28 cellular contexts compared by ENCODE assay signal in the genomic region with DNA sequence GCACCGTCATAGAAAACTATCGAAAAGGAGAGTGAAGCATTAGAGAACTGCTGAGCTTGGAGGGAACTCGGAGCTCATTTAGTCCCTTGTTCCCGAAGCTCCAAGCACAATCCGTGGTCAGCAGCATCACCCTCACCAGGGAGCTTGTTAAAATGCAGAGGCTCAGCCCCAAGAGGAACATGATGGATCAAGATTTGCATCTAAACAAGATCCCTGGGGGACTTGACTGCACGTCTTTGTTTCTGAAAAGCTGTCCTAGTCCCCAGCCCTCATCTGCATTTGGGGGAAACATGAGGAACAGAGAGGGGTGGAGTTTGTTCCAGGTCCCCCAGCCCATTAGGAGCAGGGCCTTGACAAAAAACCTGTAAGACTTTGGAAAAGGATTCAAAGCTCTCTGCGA. TPM values are rescaled to one million over a fixed set of nuclear protein-coding genes. Genes with fewer than 3 reads are reported as not detected.
DNase-seq lines count a peak whose midpoint lies in the region; ATAC-seq lines count a peak whose summit lies in the region.
"Had no signal": no experiment of that assay in that cellular context is flagged by ENCODE, and none has a peak within 500 bp of the region (broad histone marks: within the 10 kb centered on the region; RNA-seq: fewer than 3 reads in every experiment).

No MANE protein-coding gene starts in this region.

- H3K9me3 ChIP-seq in BLaER1 treated with 17β-estradiol and CSF1 and Interleukin-3, amounts not matched to agents 10 nM and 100 nM (replicated peaks in 1 of 11) = peaks cover 4 to 10% (median 7%) of the 10 kb centered on the region in 11 experiments; a peak in 13 of 22 replicates

- no peaks in the 10 kb centered on the region for H3K79me2 ChIP-seq in mesendoderm (ENCODE audit: control insufficient read depth, insufficient read depth, low read length)

- ATAC-seq in GM21381 (IDR thresholded peaks at IDR 0.05; ENCODE audit: unreplicated experiment) (no peak), GM19463 (IDR thresholded peaks at IDR 0.05; ENCODE audit: unreplicated experiment) (no peak), HG03439 (IDR thresholded peaks at IDR 0.05; ENCODE audit: unreplicated experiment) (no peak)
- ATAC-seq: left ventricle myocardium superior; sciatic nerve; stimulated activated naive CD8-positive, alpha-beta T cell treated with anti-CD3 and anti-CD28 coated beads, Interleukin-15, amount 100 ng/mL, for 72 hours had no signal

- H3K4me2 ChIP-seq in BLaER1 treated with 17β-estradiol and CSF1 and Interleukin-3, amounts not matched to agents 10 nM and 100 nM = peak overlapping the region in 6 of 11 experiments; percentile 11 to 41 (median 23); a peak in 8 of 22 replicates
- H3K4me2 ChIP-seq in mesendoderm (ENCODE audit: low read length) = no peak overlapping the region

- no peak overlapping the region for H3K4ac ChIP-seq in mesendoderm (ENCODE audit: low read depth, low read length)

- DNase-seq in NCI-H526 treated with DMSO at 0.1 percent for 48 hours (lab: John Stamatoyannopoulos, UW) = peak; percentile 56
- DNase-seq in iPS DF 19.7 (ENCODE audit: low read depth, low spot score) = peak; percentile 95
- no peak for DNase-seq in mesendoderm
- DNase-seq in germinal center (ENCODE audit: low spot score) = no peak
- DNase-seq: activated CD4-positive, alpha-beta T cell treated with anti-CD3 and anti-CD28 coated beads for 4 hours; amniotic stem cell; CD4-positive, alpha-beta T cell; dorsolateral prefrontal cortex; foreskin melanocyte; Kasumi-1; left ventricle myocardium superior; NCI-H1417 treated with DMSO at 0.1 percent for 48 hours; NCI-H2081; NCI-H2227 treated with DMSO at 0.1 percent for 48 hours; NCI-H748 treated with DMSO at 0.1 percent for 48 hours; stimulated activated CD4-positive, alpha-beta T cell treated with anti-CD3 and anti-CD28 coated beads, Interleukin-12 subunit alpha, Interleukin-12 subunit beta, amount 100 ng/mL, for 4 hours; stimulated activated CD4-positive, alpha-beta T cell treated with anti-CD3 and anti-CD28 coated beads, Interleukin-2, amount 100 ng/mL, for 48 hours; stimulated activated naive CD8-positive, alpha-beta T cell treated with anti-CD3 and anti-CD28 coated beads, Interleukin-15, amount 100 ng/mL, for 72 hours; SW 1271; T-helper 9 cell had no signal

- H3K23ac ChIP-seq in mesendoderm (ENCODE audit: low read length) = no peak overlapping the region

- H3K56ac ChIP-seq in mesendoderm (ENCODE audit: low read length) = peak overlapping the region; percentile 2

- peaks cover 0 to 25% (median 18%) of the 10 kb centered on the region in 10 experiments; a peak in 15 of 20 replicates for H3K4me1 ChIP-seq in BLaER1 treated with 17β-estradiol and CSF1 and Interleukin-3, amounts not matched to agents 10 nM and 100 nM
- H3K4me1 ChIP-seq in mesendoderm (ENCODE audit: control insufficient read depth, low read depth, low read length) = no peaks in the 10 kb centered on the region

- no peak overlapping the region for H3K4me3 ChIP-seq in BLaER1 treated with 17β-estradiol and CSF1 and Interleukin-3, amounts not matched to agents 10 nM and 100 nM
- no peak overlapping the region for H3K4me3 ChIP-seq in mesendoderm (ENCODE audit: low read length)
- H3K4me3 ChIP-seq: dorsolateral prefrontal cortex, thoracic aorta had no signal

- no peak overlapping the region; a peak in 1 of 22 replicates for H3K9ac ChIP-seq in BLaER1 treated with 17β-estradiol and CSF1 and Interleukin-3, amounts not matched to agents 10 nM and 100 nM
- H3K9ac ChIP-seq in mesendoderm (ENCODE audit: low read length) = no peak overlapping the region

- no peak overlapping the region for H3K27ac ChIP-seq in BLaER1 treated with 17β-estradiol and CSF1 and Interleukin-3, amounts not matched to agents 10 nM and 100 nM
- H3K27ac ChIP-seq in mesendoderm (ENCODE audit: low read depth, low read length) = no peak overlapping the region
- H3K27ac ChIP-seq: thoracic aorta, VCaP had no signal

- H4K8ac ChIP-seq in mesendoderm (ENCODE audit: low read depth, low read length) = no peak overlapping the region

- H2BK15ac ChIP-seq in mesendoderm (replicated peaks; ENCODE audit: low read depth) = no peak overlapping the region

- H3K27me3 ChIP-seq in BLaER1 treated with 17β-estradiol and CSF1 and Interleukin-3, amounts not matched to agents 10 nM and 100 nM = no peaks in the 10 kb centered on the region
- H3K27me3 ChIP-seq in mesendoderm (ENCODE audit: insufficient read depth, low read length, poor library complexity) = no peaks in the 10 kb centered on the region
- H3K27me3 ChIP-seq: dorsolateral prefrontal cortex had no signal

- H2BK5ac ChIP-seq in mesendoderm (ENCODE audit: low read length) = no peak overlapping the region

- no CpG with 5 or more reads among the region's 7 CpGs for WGBS in mesendoderm (ENCODE audit: extremely low coverage, insufficient coverage, low lambda C conversion rate)

- no peak overlapping the region for H2AK5ac ChIP-seq in mesendoderm (ENCODE audit: low read length)

- H2BK120ac ChIP-seq in mesendoderm (ENCODE audit: low read depth, low read length) = no peak overlapping the region

- no peak overlapping the region for H4K5ac ChIP-seq in mesendoderm (ENCODE audit: low read length)

- no peaks in the 10 kb centered on the region for H3K79me1 ChIP-seq in mesendoderm (ENCODE audit: low read length)

- H3K36me3 ChIP-seq in BLaER1 treated with 17β-estradiol and CSF1 and Interleukin-3, amounts not matched to agents 10 nM and 100 nM = no peaks in the 10 kb centered on the region
- H3K36me3 ChIP-seq in mesendoderm (ENCODE audit: control insufficient read depth, insufficient read depth, low read length) = no peaks in the 10 kb centered on the region
- H3K36me3 ChIP-seq: thoracic aorta had no signal

- no peaks in the 10 kb centered on the region for H4K20me1 ChIP-seq in BLaER1 treated with 17β-estradiol and CSF1 and Interleukin-3, amounts not matched to agents 10 nM and 100 nM

- H3K18ac ChIP-seq in mesendoderm (ENCODE audit: low read length) = no peak overlapping the region

RNA-seq across cellular contexts. Expression of gene LBP, which starts 4.1 kb away (rescaled TPM):
- polyA plus RNA-seq in mesendoderm (2013, experiment 1 of 2) = 0.27 TPM
- 0.21 TPM for polyA plus RNA-seq in mesendoderm (2013, experiment 2 of 2)
- polyA plus RNA-seq: keratinocyte had no signal

RNA-seq across cellular contexts. Expression of gene BPI, which starts 38.2 kb away (rescaled TPM):
- not detected for polyA plus RNA-seq in mesendoderm (2013, experiment 1 of 2)
- not detected for polyA plus RNA-seq in mesendoderm (2013, experiment 2 of 2)
- polyA plus RNA-seq: keratinocyte had no signal

Comparison
In these comparisons a context has a peak if more than half of its experiments do, and no peak if none do; other contexts are left out.
1. DNase-seq: peak in NCI-H526 treated with DMSO at 0.1 percent for 48 hours (single experiment) and iPS DF 19.7 (single experiment); none in mesendoderm (single experiment) and germinal center (single experiment).